14 cellular contexts compared by ENCODE assay signal in genomic region chr5:5404376-5404775, GRCh38. TPM values are rescaled to one million over a fixed set of nuclear protein-coding genes. Genes with fewer than 3 reads are reported as not detected.
A peak's percentile ranks its signal among the peaks of the same experiment; 100 is the strongest.
DNase-seq lines count a peak whose midpoint lies in the region; ATAC-seq lines count a peak whose summit lies in the region.
"Had no signal": no experiment of that assay in that cellular context is flagged by ENCODE, and none has a peak within 500 bp of the region (broad histone marks: within the 10 kb centered on the region; RNA-seq: fewer than 3 reads in every experiment).

No MANE protein-coding gene starts in this region.

- DNase-seq in H4 (ENCODE audit: low spot score) = peak; percentile 24
- DNase-seq in RPMI7951 (ENCODE audit: low read depth) = peak; percentile 90
- peak; percentile 51 for DNase-seq in cerebellum (ENCODE audit: low spot score)
- no peak for DNase-seq in T-helper 2 cell
- no peak for DNase-seq in left lobe of liver (ENCODE audit: low spot score)
- DNase-seq: AML-193; Caco-2; CD4-positive, alpha-beta T cell; GF-D8; GOT3; H9; KG1 had no signal

- no peak for ATAC-seq in GM18868 (IDR thresholded peaks at IDR 0.05; ENCODE audit: unreplicated experiment)
- no peak for ATAC-seq in HG02973 (IDR thresholded peaks at IDR 0.05; ENCODE audit: unreplicated experiment)
- no peak for ATAC-seq in left lobe of liver

RNA-seq across cellular contexts. Expression of gene ICE1, which starts 18.1 kb away (rescaled TPM):
- 14.1 and 19.1 TPM in 2 replicates for total RNA-seq in H4 (2014; rRNA removed; shearing (Covaris generic))
- total RNA-seq in RPMI7951 (2014; rRNA removed; shearing (Covaris generic)) = 18.4 and 19.8 TPM in 2 replicates
- total RNA-seq in cerebellum = 48.3 TPM
- total RNA-seq in left lobe of liver = 8.7 TPM

Comparison
In these comparisons a context has a peak if more than half of its experiments do, and no peak if none do; other contexts are left out.
1. DNase-seq: peak in H4 (single experiment), RPMI7951 (single experiment) and cerebellum (single experiment); none in T-helper 2 cell (0 of 5) and left lobe of liver (single experiment).